Comparison of ENCODE assay signal across 8 cellular contexts in genomic region chr12:47773062-47773857, GRCh38. TPM values are rescaled to one million over a fixed set of nuclear protein-coding genes. Genes with fewer than 3 reads are reported as not detected.
DNase-seq lines count a peak whose midpoint lies in the region; ATAC-seq lines count a peak whose summit lies in the region.

Gene SLC48A1 (plus strand): TSS chr12:47773238. CDS start chr12:47773305, 67 bp downstream.

- intact Hi-C loops in T-helper 1 cell treated with Interleukin-12 subunit alpha and Interleukin-12 subunit beta and Interleukin-4 antibody, amounts not matched to agents 30 ng/mL and 1 ng/mL, for 36 hours (cut with micrococcal nuclease) = loop anchor here (1.0 to 2.0 kb wide), 3 partner anchors 14 to 67 kb away; partner anchors contain the start of genes RAPGEF3 and RPAP3

- DNase-seq in GDM1 (lab: John Stamatoyannopoulos, UW) (peak; percentile 68), anterior cingulate cortex (lab: John Stamatoyannopoulos, UW) (peak in 55 of 58 donors; percentile 16 to 83 (median 63)), hepatic stellate cell (ENCODE audit: low spot score) (peak; percentile 90), retina (peak; percentile 77)
- DNase-seq in Jurkat, Clone E6-1 (ENCODE audit: low read depth, low spot score) = no peak
- no peak for DNase-seq in NK-92 treated with Interleukin-12 subunit alpha and Interleukin-12 subunit beta, amount 100 ng/mL, for 24 hours (lab: John Stamatoyannopoulos, UW)

- H3K4me3 ChIP-seq in Jurkat, Clone E6-1 (ENCODE audit: low read length) = peak within 1 kb of the TSS; percentile 65

- peak; percentile 85 for ATAC-seq in GM21576 (IDR thresholded peaks at IDR 0.05; ENCODE audit: unreplicated experiment)

RNA-seq across cellular contexts. Expression of gene SLC48A1, which starts in this region (rescaled TPM):
- polyA plus RNA-seq in Jurkat, Clone E6-1 (2012; ENCODE audit: insufficient read depth, insufficient read length) = 13.8 TPM
- total RNA-seq in T-helper 1 cell treated with Interleukin-12 subunit alpha and Interleukin-12 subunit beta and Interleukin-4 antibody, amounts not matched to agents 30 ng/mL and 1 ng/mL, for 36 hours = 10.5 and 10.7 TPM in 2 replicates

Comparison
In these comparisons a context has a peak if more than half of its experiments do, and no peak if none do; other contexts are left out.
1. DNase-seq: peak in GDM1 (single experiment), anterior cingulate cortex (55 of 58), hepatic stellate cell (single experiment) and retina (single experiment); none in Jurkat, Clone E6-1 (single experiment) and NK-92 treated with Interleukin-12 subunit alpha and Interleukin-12 subunit beta, amount 100 ng/mL, for 24 hours (single experiment).